ENCODE assay signal across 24 cellular contexts in the genomic region with DNA sequence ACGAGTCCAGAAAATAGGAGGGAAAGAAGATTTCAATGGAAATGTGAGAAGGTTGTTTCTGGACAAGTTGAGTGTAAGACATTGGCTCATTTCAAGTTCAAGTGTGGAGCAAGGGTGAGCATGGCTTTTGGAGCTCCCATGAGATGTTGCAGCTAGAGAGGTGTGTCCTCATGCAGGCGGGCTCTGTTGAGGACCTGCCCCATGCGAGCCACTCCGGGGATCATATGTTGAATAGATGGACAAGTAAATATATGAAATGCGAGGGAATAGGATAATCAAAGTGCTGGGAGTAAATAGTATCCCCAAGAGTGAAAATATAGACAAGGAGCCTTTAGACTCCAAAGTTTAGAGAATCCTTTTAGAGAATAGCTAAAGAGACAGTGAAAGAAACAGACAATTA.
"Had no signal": no experiment of that assay in that cellular context is flagged by ENCODE, and none has a peak within 500 bp of the region (broad histone marks: within the 10 kb centered on the region; RNA-seq: fewer than 3 reads in every experiment).

No MANE protein-coding gene starts in this region.

- H3K9me3 ChIP-seq: gastrocnemius medialis, lower lobe of right lung, right lobe of liver, transverse colon, upper lobe of right lung, uterus had no signal

- H3K4me1 Mint-ChIP-seq: immature natural killer cell; naive thymus-derived CD8-positive, alpha-beta T cell; stimulated activated naive B cell treated with anti-CD40 and anti-IgM and Interleukin-4, amounts not matched to agents 10 μg/mL and 1 μg/mL and 100 μg/mL, for 72 hours had no signal

- H2AFZ ChIP-seq: parathyroid adenoma had no signal

- H3K9ac ChIP-seq: parathyroid adenoma had no signal

- H3K4me3 Mint-ChIP-seq: effector memory CD8-positive, alpha-beta T cell; immature natural killer cell; naive thymus-derived CD8-positive, alpha-beta T cell; nephron progenitor cell; stimulated activated naive B cell treated with anti-CD40 and anti-IgM and Interleukin-4, amounts not matched to agents 10 μg/mL and 1 μg/mL and 100 μg/mL, for 72 hours; stimulated activated naive CD8-positive, alpha-beta T cell treated with anti-CD3 and anti-CD28 coated beads, Interleukin-15, Interleukin-2, amounts not matched to agents 100 ng/mL and 50 ng/mL, for 24 hours had no signal

- H3K36me3 ChIP-seq: gastrocnemius medialis, lower lobe of right lung, right lobe of liver, transverse colon, upper lobe of right lung, uterus had no signal

- DNase-seq: cortex of kidney; effector memory CD8-positive, alpha-beta T cell; erythroblast; gastrocnemius medialis; head of caudate nucleus; immature natural killer cell; islet precursor cell; kidney glomerular epithelial cell; left colon; left ventricle myocardium superior; lower lobe of right lung; naive thymus-derived CD8-positive, alpha-beta T cell; nephron progenitor cell; right lobe of liver; small intestine; stimulated activated CD4-positive, alpha-beta T cell treated with anti-CD3 and anti-CD28 coated beads, Interleukin-15, amount 100 ng/mL, for 24 hours; stimulated activated CD4-positive, alpha-beta T cell treated with anti-CD3 and anti-CD28 coated beads, Interleukin-2, amount 100 ng/mL, for 48 hours; stimulated activated naive B cell treated with anti-CD40 and anti-IgM and Interleukin-4, amounts not matched to agents 10 μg/mL and 1 μg/mL and 100 μg/mL, for 72 hours; transverse colon; upper lobe of right lung; uterus had no signal

- ATAC-seq: effector memory CD8-positive, alpha-beta T cell; gastrocnemius medialis; left colon; lower lobe of right lung; naive thymus-derived CD8-positive, alpha-beta T cell; right lobe of liver; stimulated activated naive B cell treated with anti-CD40 and anti-IgM and Interleukin-4, amounts not matched to agents 10 μg/mL and 1 μg/mL and 100 μg/mL, for 72 hours; upper lobe of right lung had no signal

- H3K9me3 Mint-ChIP-seq: effector memory CD8-positive, alpha-beta T cell; immature natural killer cell; stimulated activated naive CD8-positive, alpha-beta T cell treated with anti-CD3 and anti-CD28 coated beads, Interleukin-15, Interleukin-2, amounts not matched to agents 100 ng/mL and 50 ng/mL, for 24 hours had no signal

- H3K4me3 ChIP-seq: gastrocnemius medialis, lower lobe of right lung, right lobe of liver, transverse colon, upper lobe of right lung, uterus had no signal

- H3K27ac ChIP-seq: gastrocnemius medialis, lower lobe of right lung, parathyroid adenoma, right lobe of liver, transverse colon, upper lobe of right lung had no signal

- H3K27me3 Mint-ChIP-seq: effector memory CD8-positive, alpha-beta T cell; progenitor cell of endocrine pancreas; stimulated activated naive CD8-positive, alpha-beta T cell treated with anti-CD3 and anti-CD28 coated beads, Interleukin-15, Interleukin-2, amounts not matched to agents 100 ng/mL and 50 ng/mL, for 24 hours had no signal

- H3K4me1 ChIP-seq: gastrocnemius medialis, lower lobe of right lung, parathyroid adenoma, right lobe of liver, upper lobe of right lung had no signal

- H3K27ac Mint-ChIP-seq: effector memory CD8-positive, alpha-beta T cell; immature natural killer cell; naive thymus-derived CD8-positive, alpha-beta T cell; nephron progenitor cell; progenitor cell of endocrine pancreas; stimulated activated naive B cell treated with anti-CD40 and anti-IgM and Interleukin-4, amounts not matched to agents 10 μg/mL and 1 μg/mL and 100 μg/mL, for 72 hours; stimulated activated naive CD8-positive, alpha-beta T cell treated with anti-CD3 and anti-CD28 coated beads, Interleukin-15, Interleukin-2, amounts not matched to agents 100 ng/mL and 50 ng/mL, for 24 hours had no signal

- H3K36me3 Mint-ChIP-seq: immature natural killer cell; naive thymus-derived CD8-positive, alpha-beta T cell; stimulated activated naive B cell treated with anti-CD40 and anti-IgM and Interleukin-4, amounts not matched to agents 10 μg/mL and 1 μg/mL and 100 μg/mL, for 72 hours had no signal

- H3K27me3 ChIP-seq: gastrocnemius medialis, right lobe of liver, transverse colon, upper lobe of right lung, uterus had no signal
